Comparison of ENCODE assay signal across 1 cellular context in genomic region chr19:38911388-38912004, GRCh38.
TF ChIP-seq lines count a peak whose summit lies in the region.

No MANE protein-coding gene starts in this region.

TF ChIP-seq in WTC11, 78 proteins besides CTCF, POLR2A, EP300 and RAD21:
- TF ChIP-seq NFYB (CRISPR knock-in tag; conservative IDR thresholded peaks at IDR 0.05; ENCODE audit: low read depth), result no peak
- TF ChIP-seq E2F4 (CRISPR knock-in tag; IDR thresholded peaks at IDR 0.05; ENCODE audit: borderline replicate concordance, low read depth), result no peak
